8 cellular contexts compared by ENCODE assay signal in genomic region chr12:58443273-58443980, GRCh38.
DNase-seq lines count a peak whose midpoint lies in the region; ATAC-seq and TF ChIP-seq lines count a peak whose summit lies in the region.

No MANE protein-coding gene starts in this region.

- TF ChIP-seq CTCF in GM12873 (IDR thresholded peaks at IDR 0.05; ENCODE audit: insufficient read depth, low read depth, low read length, missing control alignments) (peak; percentile 65), LNCaP clone FGC (IDR thresholded peaks at IDR 0.05; ENCODE audit: control insufficient read depth, extremely low read depth, insufficient read depth) (peak; percentile 33)

- DNase-seq in LNCaP clone FGC (ENCODE audit: low read depth) = no peak
- peak; percentile 35 to 65 for DNase-seq in dermis microvascular lymphatic vessel endothelial cell (ENCODE audit: low read depth in 2 of 2)
- peak; percentile 13 for DNase-seq in pulmonary artery endothelial cell (ENCODE audit: low read depth, low spot score)
- DNase-seq in effector CD8-positive, alpha-beta T cell (lab: John Stamatoyannopoulos, UW) = no peak
- no peak for DNase-seq in NCI-H345 (lab: John Stamatoyannopoulos, UW)

- H3K4me3 ChIP-seq in LNCaP clone FGC (ENCODE audit: low read depth, low read length) = no peak overlapping the region

- peak; percentile 84 for ATAC-seq in GM21576 (IDR thresholded peaks at IDR 0.05; ENCODE audit: unreplicated experiment)
- no peak for ATAC-seq in HG03565 (IDR thresholded peaks at IDR 0.05; ENCODE audit: unreplicated experiment)

Comparison
In these comparisons a context has a peak if more than half of its experiments do, and no peak if none do; other contexts are left out.
1. DNase-seq: peak in dermis microvascular lymphatic vessel endothelial cell (2 of 2) and pulmonary artery endothelial cell (single experiment); none in LNCaP clone FGC (single experiment), effector CD8-positive, alpha-beta T cell (single experiment) and NCI-H345 (single experiment).